ENCODE assay signal across 38 cellular contexts in the genomic region with DNA sequence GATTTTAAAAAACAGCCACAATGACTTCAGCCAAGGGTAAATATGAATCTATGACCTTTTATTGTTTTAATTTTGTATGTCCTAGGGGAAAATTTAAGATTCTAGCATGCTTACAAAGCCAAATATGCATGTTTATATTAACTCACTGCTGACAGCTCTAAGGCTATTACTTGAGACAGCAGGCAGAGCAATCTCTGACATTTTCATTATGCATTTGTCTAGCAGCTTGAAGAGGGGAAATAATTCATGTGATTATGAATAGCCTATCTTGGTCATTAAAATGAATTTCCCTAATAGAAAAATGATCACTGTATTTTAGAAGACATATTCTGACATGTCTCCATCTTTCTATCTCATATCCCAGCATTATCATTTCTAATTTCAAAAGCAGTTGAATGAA.
"Had no signal": no experiment of that assay in that cellular context is flagged by ENCODE, and none has a peak within 500 bp of the region (broad histone marks: within the 10 kb centered on the region; RNA-seq: fewer than 3 reads in every experiment).

No MANE protein-coding gene starts in this region.

- H3K9me3 ChIP-seq: adrenal gland, ascending aorta, body of pancreas, breast epithelium had no signal

- H3K27ac ChIP-seq: adrenal gland, ascending aorta, body of pancreas, brain microvascular endothelial cell, breast epithelium, cardiac muscle cell had no signal

- H3K27ac Mint-ChIP-seq: activated naive CD4-positive, alpha-beta T cell treated with anti-CD3 and anti-CD28 coated beads for 36 hours; activated naive CD4-positive, alpha-beta T cell treated with anti-CD3 and anti-CD28 coated beads, Interleukin-2, amount 10 ng/mL, durations not matched to agents 7 days and 5 days; activated naive CD4-positive, alpha-beta T cell treated with anti-CD3 and anti-CD28 coated beads, Interleukin-2, amount 50 U/mL, for 24 hours; activated naive CD4-positive, alpha-beta T cell treated with anti-CD3 and anti-CD28 coated beads, Interleukin-2, amount 50 U/mL, for 72 hours; activated naive CD8-positive, alpha-beta T cell; activated naive CD8-positive, alpha-beta T cell treated with anti-CD3 and anti-CD28 coated beads for 36 hours; activated naive CD8-positive, alpha-beta T cell treated with anti-CD3 and anti-CD28 coated beads, Interleukin-2, amount 10 ng/mL, durations not matched to agents 7 days and 5 days; activated naive CD8-positive, alpha-beta T cell treated with anti-CD3 and anti-CD28 coated beads, Interleukin-2, amount 50 U/mL, for 24 hours; activated T-cell treated with anti-CD3 and anti-CD28 coated beads, Interleukin-2, amount 50 U/mL, for 24 hours; activated T-cell treated with anti-CD3 and anti-CD28 coated beads, Interleukin-2, amount 50 U/mL, for 72 hours; activated T-helper 1 cell treated with anti-CD3 and anti-CD28 coated beads, Interleukin-12 subunit alpha, Interleukin-12 subunit beta, Interleukin-2, Interleukin-4 antibody, amounts not matched to agents 30 ng/mL and 10 ng/mL and 1 ng/mL, durations not matched to agents 14 hours and 24 hours and 36 hours; activated T-helper 17 cell treated with anti-CD3 and anti-CD28 coated beads, Interleukin-2, amount 50 U/mL, for 72 hours; activated T-helper 2 cell treated with anti-CD3 and anti-CD28 coated beads, Interferon-gamma antibody, Interleukin-2, Interleukin-4, amounts not matched to agents 10 μg/mL and 5 μg/mL and 100 μg/mL, durations not matched to agents 14 hours and 24 hours and 36 hours; brain had no signal

- H3K27me3 ChIP-seq: adrenal gland, ascending aorta, body of pancreas, brain microvascular endothelial cell, breast epithelium, cardiac muscle cell had no signal

- H3K36me3 ChIP-seq: adrenal gland, ascending aorta, brain microvascular endothelial cell, breast epithelium, cardiac muscle cell had no signal

- H3K36me3 Mint-ChIP-seq: activated naive CD4-positive, alpha-beta T cell treated with anti-CD3 and anti-CD28 coated beads, Interleukin-2, amount 10 ng/mL, durations not matched to agents 7 days and 5 days; activated naive CD4-positive, alpha-beta T cell treated with anti-CD3 and anti-CD28 coated beads, Interleukin-2, amount 50 U/mL, for 24 hours; activated naive CD4-positive, alpha-beta T cell treated with anti-CD3 and anti-CD28 coated beads, Interleukin-2, amount 50 U/mL, for 72 hours; activated naive CD8-positive, alpha-beta T cell; activated naive CD8-positive, alpha-beta T cell treated with anti-CD3 and anti-CD28 coated beads for 36 hours; activated naive CD8-positive, alpha-beta T cell treated with anti-CD3 and anti-CD28 coated beads, Interleukin-2, amount 10 ng/mL, durations not matched to agents 7 days and 5 days; brain had no signal

- H3K9me3 Mint-ChIP-seq: activated naive CD4-positive, alpha-beta T cell treated with anti-CD3 and anti-CD28 coated beads for 36 hours; activated naive CD4-positive, alpha-beta T cell treated with anti-CD3 and anti-CD28 coated beads, Interleukin-2, amount 50 U/mL, for 24 hours; activated naive CD4-positive, alpha-beta T cell treated with anti-CD3 and anti-CD28 coated beads, Interleukin-2, amount 50 U/mL, for 72 hours; activated naive CD8-positive, alpha-beta T cell treated with anti-CD3 and anti-CD28 coated beads for 36 hours; activated naive CD8-positive, alpha-beta T cell treated with anti-CD3 and anti-CD28 coated beads, Interleukin-2, amount 10 ng/mL, durations not matched to agents 7 days and 5 days; activated naive CD8-positive, alpha-beta T cell treated with anti-CD3 and anti-CD28 coated beads, Interleukin-2, amount 50 U/mL, for 24 hours; activated T-cell treated with anti-CD3 and anti-CD28 coated beads, Interleukin-2, amount 50 U/mL, for 24 hours; activated T-cell treated with anti-CD3 and anti-CD28 coated beads, Interleukin-2, amount 50 U/mL, for 4 hours; activated T-cell treated with anti-CD3 and anti-CD28 coated beads, Interleukin-2, amount 50 U/mL, for 72 hours; activated T-helper 1 cell treated with anti-CD3 and anti-CD28 coated beads, Interleukin-12 subunit alpha, Interleukin-12 subunit beta, Interleukin-2, Interleukin-4 antibody, amounts not matched to agents 30 ng/mL and 10 ng/mL and 1 ng/mL, durations not matched to agents 14 hours and 24 hours and 36 hours; activated T-helper 17 cell treated with anti-CD3 and anti-CD28 coated beads, Interleukin-2, amount 50 U/mL, for 72 hours; activated T-helper 2 cell treated with anti-CD3 and anti-CD28 coated beads, Interferon-gamma antibody, Interleukin-2, Interleukin-4, amounts not matched to agents 10 μg/mL and 5 μg/mL and 100 μg/mL, durations not matched to agents 14 hours and 24 hours and 36 hours; brain; central memory CD8-positive, alpha-beta T cell had no signal

- H3K4me1 Mint-ChIP-seq: activated naive CD4-positive, alpha-beta T cell treated with anti-CD3 and anti-CD28 coated beads, Interleukin-2, amount 10 ng/mL, durations not matched to agents 7 days and 5 days; activated naive CD4-positive, alpha-beta T cell treated with anti-CD3 and anti-CD28 coated beads, Interleukin-2, amount 50 U/mL, for 24 hours; activated naive CD8-positive, alpha-beta T cell treated with anti-CD3 and anti-CD28 coated beads for 36 hours; activated naive CD8-positive, alpha-beta T cell treated with anti-CD3 and anti-CD28 coated beads, Interleukin-2, amount 10 ng/mL, durations not matched to agents 7 days and 5 days; activated naive CD8-positive, alpha-beta T cell treated with anti-CD3 and anti-CD28 coated beads, Interleukin-2, amount 50 U/mL, for 24 hours; activated T-helper 17 cell treated with anti-CD3 and anti-CD28 coated beads, Interleukin-2, amount 50 U/mL, for 72 hours; central memory CD8-positive, alpha-beta T cell had no signal

- H3K4me3 Mint-ChIP-seq: activated naive CD4-positive, alpha-beta T cell treated with anti-CD3 and anti-CD28 coated beads for 36 hours; activated naive CD4-positive, alpha-beta T cell treated with anti-CD3 and anti-CD28 coated beads, Interleukin-2, amount 10 ng/mL, durations not matched to agents 7 days and 5 days; activated naive CD4-positive, alpha-beta T cell treated with anti-CD3 and anti-CD28 coated beads, Interleukin-2, amount 50 U/mL, for 24 hours; activated naive CD8-positive, alpha-beta T cell; activated naive CD8-positive, alpha-beta T cell treated with anti-CD3 and anti-CD28 coated beads for 36 hours; activated naive CD8-positive, alpha-beta T cell treated with anti-CD3 and anti-CD28 coated beads, Interleukin-2, amount 10 ng/mL, durations not matched to agents 7 days and 5 days; activated naive CD8-positive, alpha-beta T cell treated with anti-CD3 and anti-CD28 coated beads, Interleukin-2, amount 50 U/mL, for 24 hours; activated T-cell treated with anti-CD3 and anti-CD28 coated beads, Interleukin-2, amount 50 U/mL, for 24 hours; activated T-cell treated with anti-CD3 and anti-CD28 coated beads, Interleukin-2, amount 50 U/mL, for 4 hours; activated T-cell treated with anti-CD3 and anti-CD28 coated beads, Interleukin-2, amount 50 U/mL, for 72 hours; activated T-helper 1 cell treated with anti-CD3 and anti-CD28 coated beads, Interleukin-12 subunit alpha, Interleukin-12 subunit beta, Interleukin-2, Interleukin-4 antibody, amounts not matched to agents 30 ng/mL and 10 ng/mL and 1 ng/mL, durations not matched to agents 14 hours and 24 hours and 36 hours; activated T-helper 17 cell treated with anti-CD3 and anti-CD28 coated beads, Interleukin-2, amount 50 U/mL, for 72 hours; brain; central memory CD8-positive, alpha-beta T cell had no signal

- ATAC-seq: activated naive CD4-positive, alpha-beta T cell treated with anti-CD3 and anti-CD28 coated beads, Interleukin-2, amount 50 U/mL, for 72 hours; activated naive CD8-positive, alpha-beta T cell treated with anti-CD3 and anti-CD28 coated beads, Interleukin-2, amount 50 U/mL, for 24 hours; activated T-cell treated with anti-CD3 and anti-CD28 coated beads, Interleukin-2, amount 50 U/mL, for 4 hours; activated T-cell treated with anti-CD3 and anti-CD28 coated beads, Interleukin-2, amount 50 U/mL, for 72 hours; activated T-helper 17 cell treated with anti-CD3 and anti-CD28 coated beads, Interleukin-2, amount 50 U/mL, for 72 hours; body of pancreas had no signal

- H3K27me3 Mint-ChIP-seq: activated naive CD4-positive, alpha-beta T cell treated with anti-CD3 and anti-CD28 coated beads, Interleukin-2, amount 50 U/mL, for 24 hours; activated T-cell treated with anti-CD3 and anti-CD28 coated beads, Interleukin-2, amount 50 U/mL, for 24 hours had no signal

- H3K4me3 ChIP-seq: adrenal gland, ascending aorta, body of pancreas, breast epithelium, cardiac muscle cell had no signal

- DNase-seq: activated effector memory CD4-positive, alpha-beta T cell treated with anti-CD3 and anti-CD28 coated beads, Interleukin-2, amount 50 U/mL, for 16 hours; activated effector memory CD4-positive, alpha-beta T cell treated with Interleukin-2 at 50 U/mL for 16 hours; activated gamma-delta T cell; activated gamma-delta T cell treated with Interleukin-2 at 50 U/mL for 16 hours; activated naive CD4-positive, alpha-beta T cell; activated naive CD4-positive, alpha-beta T cell treated with anti-CD3 and anti-CD28 coated beads for 36 hours; activated naive CD4-positive, alpha-beta T cell treated with anti-CD3 and anti-CD28 coated beads, Interleukin-2, amount 10 ng/mL, durations not matched to agents 7 days and 5 days; activated naive CD4-positive, alpha-beta T cell treated with anti-CD3 and anti-CD28 coated beads, Interleukin-2, amount 50 U/mL, for 16 hours; activated naive CD4-positive, alpha-beta T cell treated with Interleukin-2 at 50 U/mL for 16 hours; activated naive CD8-positive, alpha-beta T cell treated with anti-CD3 and anti-CD28 coated beads for 36 hours; activated naive CD8-positive, alpha-beta T cell treated with anti-CD3 and anti-CD28 coated beads, Interleukin-2, amount 10 ng/mL, durations not matched to agents 7 days and 5 days; activated naive CD8-positive, alpha-beta T cell treated with anti-CD3 and anti-CD28 coated beads, Interleukin-2, amount 50 U/mL, for 24 hours; activated T-cell treated with anti-CD3 and anti-CD28 coated beads, Interleukin-2, amount 50 U/mL, for 1 hour; activated T-cell treated with anti-CD3 and anti-CD28 coated beads, Interleukin-2, amount 50 U/mL, for 24 hours; activated T-cell treated with anti-CD3 and anti-CD28 coated beads, Interleukin-2, amount 50 U/mL, for 4 hours; activated T-cell treated with anti-CD3 and anti-CD28 coated beads, Interleukin-2, amount 50 U/mL, for 48 hours; activated T-cell treated with anti-CD3 and anti-CD28 coated beads, Interleukin-2, amount 50 U/mL, for 72 hours; adrenal gland; amniotic stem cell; amygdala; anterior cingulate cortex; aorta; body of pancreas; brain microvascular endothelial cell; caudate nucleus; central memory CD4-positive, alpha-beta T cell; cerebellar nuclear complex had no signal

- H3K4me1 ChIP-seq: adrenal gland, ascending aorta, body of pancreas, breast epithelium had no signal
